ENCODE assay signal across 1 cellular context in genomic region chr2:169468841-169469240, GRCh38.
TF ChIP-seq lines count a peak whose summit lies in the region.

No MANE protein-coding gene starts in this region.

TF ChIP-seq in SK-N-SH, 30 proteins besides CTCF, POLR2A, EP300 and RAD21 (continued from another document):
- TF ChIP-seq, protein P1, sequence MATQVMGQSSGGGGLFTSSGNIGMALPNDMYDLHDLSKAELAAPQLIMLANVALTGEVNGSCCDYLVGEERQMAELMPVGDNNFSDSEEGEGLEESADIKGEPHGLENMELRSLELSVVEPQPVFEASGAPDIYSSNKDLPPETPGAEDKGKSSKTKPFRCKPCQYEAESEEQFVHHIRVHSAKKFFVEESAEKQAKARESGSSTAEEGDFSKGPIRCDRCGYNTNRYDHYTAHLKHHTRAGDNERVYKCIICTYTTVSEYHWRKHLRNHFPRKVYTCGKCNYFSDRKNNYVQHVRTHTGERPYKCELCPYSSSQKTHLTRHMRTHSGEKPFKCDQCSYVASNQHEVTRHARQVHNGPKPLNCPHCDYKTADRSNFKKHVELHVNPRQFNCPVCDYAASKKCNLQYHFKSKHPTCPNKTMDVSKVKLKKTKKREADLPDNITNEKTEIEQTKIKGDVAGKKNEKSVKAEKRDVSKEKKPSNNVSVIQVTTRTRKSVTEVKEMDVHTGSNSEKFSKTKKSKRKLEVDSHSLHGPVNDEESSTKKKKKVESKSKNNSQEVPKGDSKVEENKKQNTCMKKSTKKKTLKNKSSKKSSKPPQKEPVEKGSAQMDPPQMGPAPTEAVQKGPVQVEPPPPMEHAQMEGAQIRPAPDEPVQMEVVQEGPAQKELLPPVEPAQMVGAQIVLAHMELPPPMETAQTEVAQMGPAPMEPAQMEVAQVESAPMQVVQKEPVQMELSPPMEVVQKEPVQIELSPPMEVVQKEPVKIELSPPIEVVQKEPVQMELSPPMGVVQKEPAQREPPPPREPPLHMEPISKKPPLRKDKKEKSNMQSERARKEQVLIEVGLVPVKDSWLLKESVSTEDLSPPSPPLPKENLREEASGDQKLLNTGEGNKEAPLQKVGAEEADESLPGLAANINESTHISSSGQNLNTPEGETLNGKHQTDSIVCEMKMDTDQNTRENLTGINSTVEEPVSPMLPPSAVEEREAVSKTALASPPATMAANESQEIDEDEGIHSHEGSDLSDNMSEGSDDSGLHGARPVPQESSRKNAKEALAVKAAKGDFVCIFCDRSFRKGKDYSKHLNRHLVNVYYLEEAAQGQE (IDR thresholded peaks at IDR 0.05; ENCODE audit: low read depth, low read length): no peak
- TF ChIP-seq CHD2 (IDR thresholded peaks at IDR 0.05; ENCODE audit: low read length, partially characterized antibody) (no peak), FOSL2 (IDR thresholded peaks at IDR 0.05; ENCODE audit: borderline replicate concordance, low read depth) (no peak), RFX5 (IDR thresholded peaks at IDR 0.05; ENCODE audit: low read length) (no peak), SIN3A (IDR thresholded peaks at IDR 0.05; ENCODE audit: borderline replicate concordance, low read depth, low read length) (no peak), GABPA (IDR thresholded peaks at IDR 0.05; ENCODE audit: low read depth) (no peak), NFIC (IDR thresholded peaks at IDR 0.05; ENCODE audit: borderline replicate concordance) (no peak)
